In the genomic region with DNA sequence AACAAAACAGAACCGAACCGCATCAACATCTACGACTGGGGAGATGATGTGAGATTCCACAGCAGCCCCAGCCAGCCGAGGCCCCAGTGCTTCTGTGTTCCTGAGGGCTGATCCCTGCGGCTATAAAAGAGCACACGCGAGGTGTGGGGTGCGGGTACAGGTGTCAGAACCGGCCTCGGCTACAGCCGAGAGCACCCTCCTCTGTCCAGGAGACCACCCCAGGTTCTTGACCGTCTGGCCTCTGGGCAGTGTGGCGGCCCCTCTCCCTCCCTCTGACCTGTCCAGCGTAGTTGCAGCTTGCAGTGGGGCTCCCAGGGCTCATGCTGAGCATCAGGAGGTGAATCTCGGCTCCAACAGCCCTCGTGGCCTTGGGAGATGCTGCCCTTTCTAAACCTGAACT, we compare ENCODE assay signal across 25 cellular contexts. TPM values are rescaled to one million over a fixed set of nuclear protein-coding genes. Genes with fewer than 3 reads are reported as not detected.
DNase-seq lines count a peak whose midpoint lies in the region; ATAC-seq and TF ChIP-seq lines count a peak whose summit lies in the region.
"Had no signal": no experiment of that assay in that cellular context is flagged by ENCODE, and none has a peak within 500 bp of the region (broad histone marks: within the 10 kb centered on the region; RNA-seq: fewer than 3 reads in every experiment).

No MANE protein-coding gene starts in this region.

- H3K4me1 ChIP-seq in osteoblast (ENCODE audit: insufficient read depth, low read length) = peaks cover 5% of the 10 kb centered on the region
- peaks cover 49% of the 10 kb centered on the region for H3K4me1 ChIP-seq in vagina
- H3K4me1 ChIP-seq: SJSA1, upper lobe of left lung had no signal

- H3K79me2 ChIP-seq in osteoblast (ENCODE audit: insufficient read depth, low read length) = no peaks in the 10 kb centered on the region

- H3K9me3 Mint-ChIP-seq in activated B cell treated with CpG ODN at 0.5 μM for 24 hours (no peaks in the 10 kb centered on the region), endothelial cell (ENCODE audit: unreplicated experiment) (no peaks in the 10 kb centered on the region)
- H3K9me3 Mint-ChIP-seq: central memory CD8-positive, alpha-beta T cell had no signal

- H3K4me3 Mint-ChIP-seq in activated B cell treated with CpG ODN at 0.5 μM for 24 hours (no peak overlapping the region), endothelial cell (ENCODE audit: unreplicated experiment) (no peak overlapping the region)
- H3K4me3 Mint-ChIP-seq: activated naive CD4-positive, alpha-beta T cell treated with anti-CD3 and anti-CD28 coated beads, Interleukin-2, amount 10 ng/mL, durations not matched to agents 7 days and 5 days; CD8-positive, alpha-beta T cell; central memory CD8-positive, alpha-beta T cell had no signal

- intact Hi-C loops in cardiac septum (cut with DNase I) = no loop called here
- intact Hi-C loops in Right ventricle myocardium superior (cut with DNase I) = no loop called here
- intact Hi-C loops in activated B cell treated with CpG ODN at 0.5 μM for 24 hours (cut with micrococcal nuclease) = no loop called here
- intact Hi-C loops in vagina (cut with DNase I) = no loop called here

- no peak overlapping the region for H3K4me2 ChIP-seq in osteoblast (ENCODE audit: insufficient read depth, low read length)

- H3K27me3 Mint-ChIP-seq in activated B cell treated with CpG ODN at 0.5 μM for 24 hours (no peaks in the 10 kb centered on the region), endothelial cell (ENCODE audit: unreplicated experiment) (peaks cover 7% of the 10 kb centered on the region)
- H3K27me3 Mint-ChIP-seq: activated naive CD4-positive, alpha-beta T cell treated with anti-CD3 and anti-CD28 coated beads, Interleukin-2, amount 10 ng/mL, durations not matched to agents 7 days and 5 days; central memory CD8-positive, alpha-beta T cell had no signal

- no peaks in the 10 kb centered on the region for H4K20me1 ChIP-seq in osteoblast (ENCODE audit: insufficient read depth, low read length)

- H3K36me3 ChIP-seq in osteoblast (ENCODE audit: insufficient read depth, low read length) (no peaks in the 10 kb centered on the region), vagina (no peaks in the 10 kb centered on the region)
- H3K36me3 ChIP-seq: heart left ventricle, SJSA1, upper lobe of left lung had no signal

- H3K36me3 Mint-ChIP-seq in activated B cell treated with CpG ODN at 0.5 μM for 24 hours (ENCODE audit: low read depth) = peaks cover 40% of the 10 kb centered on the region
- peaks cover 15% of the 10 kb centered on the region for H3K36me3 Mint-ChIP-seq in endothelial cell (ENCODE audit: low read depth, unreplicated experiment)

- TF ChIP-seq POLR2A in vagina (IDR thresholded peaks at IDR 0.05) = no peak

- no peak overlapping the region for H2AFZ ChIP-seq in osteoblast (ENCODE audit: low read length)
- H2AFZ ChIP-seq: PC-9 had no signal

- H3K9me3 ChIP-seq in osteoblast (ENCODE audit: low read depth, low read length) = no peaks in the 10 kb centered on the region
- H3K9me3 ChIP-seq in vagina = no peaks in the 10 kb centered on the region
- H3K9me3 ChIP-seq: heart left ventricle, SJSA1, upper lobe of left lung had no signal

- H3K4me3 ChIP-seq in osteoblast (ENCODE audit: insufficient read depth, low read length) = no peak overlapping the region
- no peak overlapping the region for H3K4me3 ChIP-seq in vagina
- H3K4me3 ChIP-seq: heart left ventricle, PC-9, SJSA1, upper lobe of left lung had no signal

- H3K27ac ChIP-seq in osteoblast (ENCODE audit: low read depth, low read length) (no peak overlapping the region), vagina (peak overlapping the region; percentile 33)
- H3K27ac ChIP-seq: heart left ventricle, PC-9, SJSA1, upper lobe of left lung had no signal

- POLR2A ChIA-PET in activated B cell treated with CpG ODN at 0.5 μM for 24 hours (lab: Charles Lee) = no interaction called here

- H3K27me3 ChIP-seq in osteoblast (ENCODE audit: insufficient read depth, low read length) (no peaks in the 10 kb centered on the region), vagina (no peaks in the 10 kb centered on the region)
- H3K27me3 ChIP-seq: heart left ventricle, SJSA1, upper lobe of left lung had no signal

- H3K27ac Mint-ChIP-seq in activated B cell treated with CpG ODN at 0.5 μM for 24 hours (no peak overlapping the region), endothelial cell (ENCODE audit: unreplicated experiment) (no peak overlapping the region)
- H3K27ac Mint-ChIP-seq: activated naive CD4-positive, alpha-beta T cell treated with anti-CD3 and anti-CD28 coated beads, Interleukin-2, amount 10 ng/mL, durations not matched to agents 7 days and 5 days; CD8-positive, alpha-beta T cell had no signal

- no peak for TF ChIP-seq CTCF in activated B cell treated with CpG ODN at 0.5 μM for 24 hours (IDR thresholded peaks at IDR 0.05)
- TF ChIP-seq CTCF in osteoblast (IDR thresholded peaks at IDR 0.05; ENCODE audit: extremely low read depth, low read depth, low read length) = no peak
- no peak for TF ChIP-seq CTCF in vagina (IDR thresholded peaks at IDR 0.05)
- no peak for TF ChIP-seq CTCF in endothelial cell (IDR thresholded peaks at IDR 0.05; ENCODE audit: unreplicated experiment)

- H3K4me1 Mint-ChIP-seq in activated B cell treated with CpG ODN at 0.5 μM for 24 hours = peaks cover 16% of the 10 kb centered on the region
- H3K4me1 Mint-ChIP-seq in endothelial cell (ENCODE audit: unreplicated experiment) = peaks cover 4% of the 10 kb centered on the region

- peak; percentile 61 for DNase-seq in cardiac septum (ENCODE audit: low spot score)
- DNase-seq in Right ventricle myocardium superior = no peak
- peak; percentile 5 for DNase-seq in activated B cell treated with CpG ODN at 0.5 μM for 24 hours
- peak; percentile 73 for DNase-seq in osteoblast (ENCODE audit: insufficient read length, low spot score, missing footprints)
- DNase-seq in vagina (ENCODE audit: extremely low spot score in 2 of 2) = no peak
- DNase-seq in HT-29 (ENCODE audit: low spot score) = no peak
- DNase-seq in endothelial cell (ENCODE audit: low spot score) = no peak
- DNase-seq in NCI-H2081 (lab: John Stamatoyannopoulos, UW) = no peak
- DNase-seq: anterior cingulate cortex; CD8-positive, alpha-beta T cell; DMS153; NCI-H510A; right cardiac atrium; stimulated activated CD4-positive, alpha-beta T cell treated with anti-CD3 and anti-CD28 coated beads, Interleukin-15, amount 100 ng/mL, for 24 hours; stimulated activated CD8-positive, alpha-beta memory T cell treated with anti-CD3 and anti-CD28 coated beads, Interleukin-4, amount 100 ng/mL, for 48 hours had no signal

- CTCF ChIA-PET in activated B cell treated with CpG ODN at 0.5 μM for 24 hours (lab: Charles Lee) = no interaction called here

- ATAC-seq in Right ventricle myocardium superior (ENCODE audit: poor library complexity) = no peak
- ATAC-seq in activated B cell treated with CpG ODN at 0.5 μM for 24 hours (ENCODE audit: low read depth) = no peak
- ATAC-seq: CD8-positive, alpha-beta T cell; heart left ventricle; right cardiac atrium had no signal

RNA-seq across cellular contexts. Expression of a gene that starts 23.7 kb away (rescaled TPM):
- total RNA-seq in cardiac septum (0.08 TPM), Right ventricle myocardium superior (not detected), activated B cell treated with CpG ODN at 0.5 μM for 24 hours (0.12 TPM in 1 of 2 replicates, not detected in the other), osteoblast (not detected in 2 replicates), vagina (not detected), endothelial cell (ENCODE audit: unreplicated experiment) (not detected)
- not detected in 2 replicates for total RNA-seq in HT-29 (2014; rRNA removed; shearing (Covaris generic))
- total RNA-seq: epithelial cell of proximal tubule; fibroblast of villous mesenchyme; heart left ventricle; MCF 10A; PC-9; right cardiac atrium; SJSA1; T-helper 1 cell treated with Interleukin-12 subunit alpha and Interleukin-12 subunit beta and Interleukin-4 antibody, amounts not matched to agents 30 ng/mL and 1 ng/mL, for 36 hours had no signal

RNA-seq across cellular contexts. Expression of a gene that starts 34.6 kb away (rescaled TPM):
- total RNA-seq in cardiac septum (2.0 TPM), Right ventricle myocardium superior (2.0 TPM), activated B cell treated with CpG ODN at 0.5 μM for 24 hours (2.6 and 3.5 TPM in 2 replicates), osteoblast (not detected in 2 replicates), vagina (3.9 TPM), endothelial cell (ENCODE audit: unreplicated experiment) (not detected)
- not detected in 2 replicates for total RNA-seq in HT-29 (2014; rRNA removed; shearing (Covaris generic))
- total RNA-seq: fibroblast of villous mesenchyme, MCF 10A, PC-9, SJSA1 had no signal

Comparison
In these comparisons a context has a peak if more than half of its experiments do, and no peak if none do; other contexts are left out.
1. DNase-seq: peak in cardiac septum (single experiment), activated B cell treated with CpG ODN at 0.5 μM for 24 hours (single experiment) and osteoblast (single experiment); none in Right ventricle myocardium superior (single experiment), vagina (0 of 2), HT-29 (single experiment), endothelial cell (single experiment) and NCI-H2081 (0 of 2).